In genomic region chr7:65438593-65438992, GRCh38 we compare ENCODE assay signal across 1 cellular context.
TF ChIP-seq lines count a peak whose summit lies in the region.

No MANE protein-coding gene starts in this region.

TF ChIP-seq in SK-N-SH, 30 proteins besides CTCF, POLR2A, EP300 and RAD21 (continued from another document):
- TF ChIP-seq PBX3 (IDR thresholded peaks at IDR 0.05) = peak; percentile 61
- no peak for TF ChIP-seq FOXM1 (IDR thresholded peaks at IDR 0.05; ENCODE audit: low read depth)
- TF ChIP-seq, protein P1, sequence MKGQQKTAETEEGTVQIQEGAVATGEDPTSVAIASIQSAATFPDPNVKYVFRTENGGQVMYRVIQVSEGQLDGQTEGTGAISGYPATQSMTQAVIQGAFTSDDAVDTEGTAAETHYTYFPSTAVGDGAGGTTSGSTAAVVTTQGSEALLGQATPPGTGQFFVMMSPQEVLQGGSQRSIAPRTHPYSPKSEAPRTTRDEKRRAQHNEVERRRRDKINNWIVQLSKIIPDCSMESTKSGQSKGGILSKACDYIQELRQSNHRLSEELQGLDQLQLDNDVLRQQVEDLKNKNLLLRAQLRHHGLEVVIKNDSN (IDR thresholded peaks at IDR 0.05; ENCODE audit: borderline replicate concordance, low read depth) = no peak
- TF ChIP-seq TEAD4 (IDR thresholded peaks at IDR 0.05; ENCODE audit: borderline replicate concordance, insufficient read depth) = no peak
- TF ChIP-seq NRF1 (IDR thresholded peaks at IDR 0.05; ENCODE audit: low read depth, low read length) = no peak
- TF ChIP-seq ELF1 (IDR thresholded peaks at IDR 0.05) = no peak
- TF ChIP-seq, protein P2, sequence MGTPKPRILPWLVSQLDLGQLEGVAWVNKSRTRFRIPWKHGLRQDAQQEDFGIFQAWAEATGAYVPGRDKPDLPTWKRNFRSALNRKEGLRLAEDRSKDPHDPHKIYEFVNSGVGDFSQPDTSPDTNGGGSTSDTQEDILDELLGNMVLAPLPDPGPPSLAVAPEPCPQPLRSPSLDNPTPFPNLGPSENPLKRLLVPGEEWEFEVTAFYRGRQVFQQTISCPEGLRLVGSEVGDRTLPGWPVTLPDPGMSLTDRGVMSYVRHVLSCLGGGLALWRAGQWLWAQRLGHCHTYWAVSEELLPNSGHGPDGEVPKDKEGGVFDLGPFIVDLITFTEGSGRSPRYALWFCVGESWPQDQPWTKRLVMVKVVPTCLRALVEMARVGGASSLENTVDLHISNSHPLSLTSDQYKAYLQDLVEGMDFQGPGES (IDR thresholded peaks at IDR 0.05; ENCODE audit: low read depth, low read length) = no peak
